11 cellular contexts compared by ENCODE assay signal in genomic region chr12:106582661-106583577, GRCh38. TPM values are rescaled to one million over a fixed set of nuclear protein-coding genes. Genes with fewer than 3 reads are reported as not detected.
DNase-seq lines count a peak whose midpoint lies in the region; ATAC-seq and TF ChIP-seq lines count a peak whose summit lies in the region.
"Had no signal": no experiment of that assay in that cellular context is flagged by ENCODE, and none has a peak within 500 bp of the region (broad histone marks: within the 10 kb centered on the region; RNA-seq: fewer than 3 reads in every experiment).

RFX4 (plus strand) TSS chr12:106583004; CDS start chr12:106583321, 317 bp downstream.

- no peak for TF ChIP-seq CTCF in activated CD8-positive, alpha-beta T cell treated with anti-CD3 and anti-CD28 coated beads for 36 hours (IDR thresholded peaks at IDR 0.05)
- TF ChIP-seq CTCF in spleen (IDR thresholded peaks at IDR 0.05 in 8 of 11, conservative IDR thresholded peaks at IDR 0.05 in 3 of 11), result no peak

- CTCF ChIA-PET in activated CD8-positive, alpha-beta T cell treated with anti-CD3 and anti-CD28 coated beads for 36 hours (lab: Charles Lee), result no interaction called here

- H3K36me3 Mint-ChIP-seq in activated CD8-positive, alpha-beta T cell treated with anti-CD3 and anti-CD28 coated beads for 36 hours (ENCODE audit: low read depth), result no peaks in the 10 kb centered on the region

- peak within 1 kb of the TSS; percentile 52 for H3K4me3 ChIP-seq in iPS-11a (ENCODE audit: low read depth, low read length)
- peak within 1 kb of the TSS; percentile 1 to 60 (median 24) for H3K4me3 ChIP-seq in spleen
- H3K4me3 ChIP-seq: K562 had no signal

- no peak within 1 kb of the TSS for H3K27ac ChIP-seq in spleen
- H3K27ac ChIP-seq: C4-2B had no signal

- POLR2A ChIA-PET in activated CD8-positive, alpha-beta T cell treated with anti-CD3 and anti-CD28 coated beads for 36 hours (lab: Charles Lee), result no interaction called here

- no peaks in the 10 kb centered on the region for H3K9me3 Mint-ChIP-seq in activated CD8-positive, alpha-beta T cell treated with anti-CD3 and anti-CD28 coated beads for 36 hours

- H3K27me3 ChIP-seq in spleen (replicated peaks in 1 of 7), result peaks cover 8 to 100% (median 95%) of the 10 kb centered on the region in 7 donors

- no peak within 1 kb of the TSS for H3K27ac Mint-ChIP-seq in activated CD8-positive, alpha-beta T cell treated with anti-CD3 and anti-CD28 coated beads for 36 hours

- WGBS in spleen, 5 donors, result 2 to 5% (median 3%) methylated on average over 35 of the region's 35 CpGs

- DNase-seq in NCI-H82 (lab: John Stamatoyannopoulos, UW) (peak; percentile 15), NCI-H82 treated with DMSO at 0.1 percent for 48 hours (lab: John Stamatoyannopoulos, UW; ENCODE audit: unreplicated experiment) (no peak), spleen (no peak), UCSD-AML1 (lab: John Stamatoyannopoulos, UW; ENCODE audit: unreplicated experiment) (no peak)
- DNase-seq in activated CD8-positive, alpha-beta T cell treated with anti-CD3 and anti-CD28 coated beads for 36 hours, result peak; percentile 7
- DNase-seq: cortex of kidney had no signal

- H3K4me1 Mint-ChIP-seq in activated CD8-positive, alpha-beta T cell treated with anti-CD3 and anti-CD28 coated beads for 36 hours (ENCODE audit: low read depth), result peaks cover 29% of the 10 kb centered on the region

- H3K27me3 Mint-ChIP-seq in activated CD8-positive, alpha-beta T cell treated with anti-CD3 and anti-CD28 coated beads for 36 hours, result peaks cover 79% of the 10 kb centered on the region

- H3K4me1 ChIP-seq in spleen, result peaks cover 25 to 71% (median 53%) of the 10 kb centered on the region in 6 donors

- TF ChIP-seq POLR2A in spleen (IDR thresholded peaks at IDR 0.05), result no peak

- H3K9me3 ChIP-seq in spleen, result no peaks in the 10 kb centered on the region

- no peak for ATAC-seq in activated CD8-positive, alpha-beta T cell treated with anti-CD3 and anti-CD28 coated beads for 36 hours
- ATAC-seq in HG03460 (IDR thresholded peaks at IDR 0.05; ENCODE audit: unreplicated experiment) (no peak), GM21423 (IDR thresholded peaks at IDR 0.05; ENCODE audit: unreplicated experiment) (no peak)
- ATAC-seq: K562 had no signal

- intact Hi-C loops in activated CD8-positive, alpha-beta T cell treated with anti-CD3 and anti-CD28 coated beads for 36 hours (cut with micrococcal nuclease), result no loop called here
- intact Hi-C loops in spleen (cut with DNase I; ENCODE audit: low total_unique reads), result no loop called here

- H3K4me3 Mint-ChIP-seq in activated CD8-positive, alpha-beta T cell treated with anti-CD3 and anti-CD28 coated beads for 36 hours, result peak within 1 kb of the TSS; percentile 57

- no peaks in the 10 kb centered on the region for H3K36me3 ChIP-seq in spleen

RNA-seq across cellular contexts. Expression of gene RFX4, which starts in this region (rescaled TPM):
- not detected for total RNA-seq in activated CD8-positive, alpha-beta T cell treated with anti-CD3 and anti-CD28 coated beads for 36 hours
- total RNA-seq in spleen, result not detected
- polyA plus RNA-seq in spleen, result not detected
- total RNA-seq: K562 had no signal
- polyA plus RNA-seq: K562 had no signal

Comparison
In these comparisons a context has a peak if more than half of its experiments do, and no peak if none do; other contexts are left out.
1. Peak in DNase-seq in activated CD8-positive, alpha-beta T cell treated with anti-CD3 and anti-CD28 coated beads for 36 hours; RNA of the gene not detected or under 1 TPM.